8 cellular contexts compared by ENCODE assay signal in genomic region chr9:27726244-27727141, GRCh38.
A peak's percentile ranks its signal among the peaks of the same experiment; 100 is the strongest.
DNase-seq lines count a peak whose midpoint lies in the region; ATAC-seq and TF ChIP-seq lines count a peak whose summit lies in the region.

No MANE protein-coding gene starts in this region.

- peaks cover 6% of the 10 kb centered on the region for H3F3A ChIP-seq in neural progenitor cell (ENCODE audit: low read depth)

- H3K27ac ChIP-seq in neural progenitor cell (no peak overlapping the region), aorta (ENCODE audit: low read depth in 1 of 2, low read length in 2 of 2) (no peak overlapping the region)

- peaks cover 20% of the 10 kb centered on the region for H3K4me1 ChIP-seq in neural progenitor cell
- H3K4me1 ChIP-seq in aorta (ENCODE audit: control insufficient read depth in 1 of 2, insufficient read depth in 2 of 2, low read length in 2 of 2) = no peaks in the 10 kb centered on the region

- H3K4me2 ChIP-seq in neural progenitor cell = no peak overlapping the region

- H3K9me3 ChIP-seq in neural progenitor cell (ENCODE audit: low read depth) (no peaks in the 10 kb centered on the region), aorta (ENCODE audit: control insufficient read depth, low read length) (no peaks in the 10 kb centered on the region)

- peak; percentile 93 for ATAC-seq in GM18907 (IDR thresholded peaks at IDR 0.05; ENCODE audit: unreplicated experiment)
- peak; percentile 83 for ATAC-seq in HG03439 (IDR thresholded peaks at IDR 0.05; ENCODE audit: unreplicated experiment)
- ATAC-seq in aorta (ENCODE audit: low FRiP score) = peak; percentile 61

- H3K9ac ChIP-seq in neural progenitor cell = no peak overlapping the region

- H3K4me3 ChIP-seq in fibroblast of mammary gland (ENCODE audit: control insufficient read depth, low read depth, low read length) = no peak overlapping the region
- no peak overlapping the region for H3K4me3 ChIP-seq in neural progenitor cell
- H3K4me3 ChIP-seq in aorta (ENCODE audit: low read length in 2 of 2) = no peak overlapping the region

- no peaks in the 10 kb centered on the region for H3K27me3 ChIP-seq in neural progenitor cell
- H3K27me3 ChIP-seq in aorta (ENCODE audit: control insufficient read depth in 1 of 2, insufficient read depth in 2 of 2, low read length in 1 of 2) = no peaks in the 10 kb centered on the region

- H3K36me3 ChIP-seq in neural progenitor cell (no peaks in the 10 kb centered on the region), aorta (ENCODE audit: control insufficient read depth in 1 of 2, insufficient read depth in 2 of 2, low read length in 1 of 2) (no peaks in the 10 kb centered on the region)

- H4K20me1 ChIP-seq in neural progenitor cell (ENCODE audit: low read depth) = no peaks in the 10 kb centered on the region

- peak; percentile 73 for DNase-seq in CD1c-positive myeloid dendritic cell (ENCODE audit: extremely low spot score)
- DNase-seq in NCI-H69 (lab: John Stamatoyannopoulos, UW) = peak; percentile 88
- peak; percentile 30 for DNase-seq in activated CD8-positive, alpha-beta memory T cell treated with anti-CD3 and anti-CD28 coated beads, Interleukin-2, amount 50 U/mL, for 4 hours
- DNase-seq in fibroblast of mammary gland (ENCODE audit: low read depth) = peak; percentile 64
- DNase-seq in neural progenitor cell (ENCODE audit: low spot score) = peak; percentile 90
- peak in 1 of 2 donors; percentile 59 for DNase-seq in aorta

- peaks cover 2% of the 10 kb centered on the region for H3K27me3 Mint-ChIP-seq in neural progenitor cell (ENCODE audit: insufficient read depth, low read depth)

- intact Hi-C loops in aorta (cut with DNase I) = loop anchor here in 1 of 2 donors (10.0 kb wide), 1 partner anchor 348 kb away; no protein-coding TSS in a partner anchor

- H3K9me3 Mint-ChIP-seq in neural progenitor cell = peaks cover 2% of the 10 kb centered on the region

- peaks cover 34% of the 10 kb centered on the region for H3K4me1 Mint-ChIP-seq in neural progenitor cell

- WGBS in aorta, 2 donors = 5 to 6% methylated on average over 5 of the region's 5 CpGs

- H3K27ac Mint-ChIP-seq in neural progenitor cell = peak overlapping the region; percentile 59

- no peaks in the 10 kb centered on the region for H3K36me3 Mint-ChIP-seq in neural progenitor cell

- peak; percentile 77 for TF ChIP-seq CTCF in fibroblast of mammary gland (conservative IDR thresholded peaks at IDR 0.05; ENCODE audit: control insufficient read depth, insufficient read depth, low read depth, low read length)
- TF ChIP-seq CTCF in neural progenitor cell (IDR thresholded peaks at IDR 0.05) = peak; percentile 94

- no peaks in the 10 kb centered on the region for H3K79me2 ChIP-seq in neural progenitor cell (ENCODE audit: low read depth)

- H2AFZ ChIP-seq in neural progenitor cell (replicated peaks) = peak overlapping the region; percentile 55

- H3K4me3 Mint-ChIP-seq in neural progenitor cell = no peak overlapping the region
